ENCODE assay signal across 9 cellular contexts in the genomic region with DNA sequence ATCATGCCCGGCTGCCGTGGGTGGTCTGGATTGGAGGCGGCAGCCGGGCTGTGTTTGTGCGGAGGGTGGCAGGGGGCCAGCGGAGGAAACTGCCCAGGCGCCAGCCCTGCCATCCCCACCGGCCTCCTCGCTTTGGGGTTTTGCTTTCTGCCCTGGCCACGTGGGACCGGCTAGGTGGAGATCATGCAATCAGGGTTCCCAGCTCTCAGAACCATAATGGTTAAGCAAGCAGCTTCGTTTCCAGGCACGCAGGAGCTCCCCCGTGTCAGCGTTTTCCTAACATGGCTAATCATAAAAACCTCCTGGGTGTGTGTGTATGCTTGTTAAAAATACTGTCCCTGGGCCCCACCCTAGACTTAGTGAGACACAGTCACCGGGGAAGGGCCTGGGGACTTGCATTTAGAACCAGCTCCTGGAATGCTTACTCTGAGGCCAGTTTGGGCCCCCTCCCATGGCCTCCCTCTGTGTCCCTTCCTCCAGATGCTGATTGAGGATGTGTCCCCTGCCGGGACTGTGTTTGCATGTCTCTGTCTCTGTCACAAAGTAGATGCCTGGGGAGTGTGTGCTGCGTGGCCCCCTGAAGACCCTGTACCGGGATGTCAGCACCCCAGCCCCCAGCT.
DNase-seq lines count a peak whose midpoint lies in the region; ATAC-seq, FAIRE-seq and TF ChIP-seq lines count a peak whose summit lies in the region.
"Had no signal": no experiment of that assay in that cellular context is flagged by ENCODE, and none has a peak within 500 bp of the region (broad histone marks: within the 10 kb centered on the region; RNA-seq: fewer than 3 reads in every experiment).

No MANE protein-coding gene starts in this region.

- no peaks in the 10 kb centered on the region for H3K79me1 ChIP-seq in H9 (ENCODE audit: insufficient read depth, low read depth, low read length, poor library complexity, severe bottlenecking)

- H2AK5ac ChIP-seq in H9 (ENCODE audit: insufficient read length, low read length): no peak overlapping the region

- no peak overlapping the region for H3K56ac ChIP-seq in H9 (ENCODE audit: insufficient read length, low read depth, low read length)

- peak overlapping the region; percentile 64 for H3K4me2 ChIP-seq in H9 (ENCODE audit: insufficient read depth, insufficient read length, low read length)

- no peak overlapping the region for H2BK15ac ChIP-seq in H9 (ENCODE audit: low read depth, low read length)

- TF ChIP-seq CTCF in H9 (conservative IDR thresholded peaks at IDR 0.05) (no peak), coronary artery (IDR thresholded peaks at IDR 0.05) (no peak), kidney (IDR thresholded peaks at IDR 0.05; ENCODE audit: borderline replicate concordance, extremely low read depth, insufficient read depth) (no peak)

- peaks cover 71 to 77% of the 10 kb centered on the region in 2 experiments for H3K4me1 Mint-ChIP-seq in H9
- peaks cover 48% of the 10 kb centered on the region for H3K4me1 Mint-ChIP-seq in stimulated activated memory B cell treated with anti-CD40 and anti-IgM and Interleukin-4, amounts not matched to agents 10 μg/mL and 1 μg/mL and 100 μg/mL, for 72 hours

- peak overlapping the region; percentile 83 for H3K18ac ChIP-seq in H9 (ENCODE audit: insufficient read length, low read depth, low read length)

- no peak overlapping the region for H2BK12ac ChIP-seq in H9 (ENCODE audit: insufficient read length, low read depth, low read length)

- FAIRE-seq in kidney (lab: Jason Lieb, UNC): no peak

- H3K14ac ChIP-seq in H9 (ENCODE audit: insufficient read depth, low read length): peak overlapping the region; percentile 74

- H3K27me3 ChIP-seq in H9 (ENCODE audit: insufficient read depth, low read length): no peaks in the 10 kb centered on the region

- H4K20me1 ChIP-seq in H9 (ENCODE audit: control insufficient read depth, insufficient read depth, insufficient read length): no peaks in the 10 kb centered on the region

- H4K5ac ChIP-seq in H9 (ENCODE audit: insufficient read length, low read depth, low read length): no peak overlapping the region

- H3K23me2 ChIP-seq in H9 (ENCODE audit: insufficient read length, low read depth, low read length, poor library complexity, severe bottlenecking): peaks cover 11% of the 10 kb centered on the region

- H3K4me3 ChIP-seq in coronary artery: peak overlapping the region; percentile 67
- H3K4me3 ChIP-seq in kidney (ENCODE audit: low read length in 2 of 2): peak overlapping the region in 1 of 2 donors; percentile 24

- DNase-seq in H9: peak; percentile 93
- no peak for DNase-seq in coronary artery (ENCODE audit: low spot score)
- DNase-seq in kidney: no peak
- no peak for DNase-seq in RKO (ENCODE audit: low spot score)
- DNase-seq in effector CD4-positive, alpha-beta T cell: no peak
- no peak for DNase-seq in SW 1271 (lab: John Stamatoyannopoulos, UW)
- DNase-seq in stimulated activated CD4-positive, alpha-beta T cell treated with anti-CD3 and anti-CD28 coated beads, Interleukin-2, amount 100 ng/mL, for 48 hours: no peak
- DNase-seq: KG1 had no signal

- no peaks in the 10 kb centered on the region for H3K9me3 ChIP-seq in H9 (ENCODE audit: control insufficient read depth, low read depth, low read length)
- no peaks in the 10 kb centered on the region for H3K9me3 ChIP-seq in kidney (ENCODE audit: control insufficient read depth in 1 of 2, low read length in 2 of 2)

- no peaks in the 10 kb centered on the region for H3K27me3 Mint-ChIP-seq in H9 (ENCODE audit: low read depth)
- no peaks in the 10 kb centered on the region for H3K27me3 Mint-ChIP-seq in stimulated activated memory B cell treated with anti-CD40 and anti-IgM and Interleukin-4, amounts not matched to agents 10 μg/mL and 1 μg/mL and 100 μg/mL, for 72 hours

- intact Hi-C loops in kidney (cut with DNase I): no loop called here

- H3K4me1 ChIP-seq in H9 (ENCODE audit: insufficient read depth, low read length) (peaks cover 14% of the 10 kb centered on the region), kidney (ENCODE audit: control insufficient read depth in 1 of 2, insufficient read depth in 1 of 2, low read depth in 1 of 2, low read length in 2 of 2) (peaks cover 29 to 37% of the 10 kb centered on the region in 2 donors)

- H2BK120ac ChIP-seq in H9 (ENCODE audit: low read depth, low read length, poor library complexity, severe bottlenecking): no peak overlapping the region

- H3T11ph ChIP-seq in H9 (ENCODE audit: low read length): no peak overlapping the region

- peaks cover 3 to 4% of the 10 kb centered on the region in 2 experiments; a peak in 4 of 5 replicates for H3K9me3 Mint-ChIP-seq in H9
- peaks cover 3% of the 10 kb centered on the region for H3K9me3 Mint-ChIP-seq in stimulated activated memory B cell treated with anti-CD40 and anti-IgM and Interleukin-4, amounts not matched to agents 10 μg/mL and 1 μg/mL and 100 μg/mL, for 72 hours

- no peak overlapping the region for H2BK20ac ChIP-seq in H9 (ENCODE audit: low read depth, low read length, poor library complexity, severe bottlenecking)

- H3K4ac ChIP-seq in H9 (ENCODE audit: low read depth, low read length): 0 out of 2 replicates have a peak overlapping the region, but pooled peaks have one; percentile 28

- H3K4me3 Mint-ChIP-seq in H9: peak overlapping the region; percentile 53 to 68
- H3K4me3 Mint-ChIP-seq in stimulated activated memory B cell treated with anti-CD40 and anti-IgM and Interleukin-4, amounts not matched to agents 10 μg/mL and 1 μg/mL and 100 μg/mL, for 72 hours: peak overlapping the region; percentile 66

- H3K9ac ChIP-seq in H9 (ENCODE audit: extremely low read depth, insufficient read length, low read length): peak overlapping the region; percentile 40
- H3K9ac ChIP-seq in kidney (ENCODE audit: low read length in 2 of 2): peak overlapping the region; percentile 37 to 44

- peak overlapping the region; percentile 77 for H4K91ac ChIP-seq in H9 (ENCODE audit: insufficient read length, low read depth, low read length)

- peaks cover 4% of the 10 kb centered on the region; the same call in 1 of the 2 replicates for H3K79me2 ChIP-seq in H9 (ENCODE audit: insufficient read depth, low read length)

- H4K8ac ChIP-seq in H9 (replicated peaks; ENCODE audit: insufficient read length, low read depth, low read length): no peak overlapping the region

- H2AFZ ChIP-seq in H9 (ENCODE audit: low read length): no peak overlapping the region

- ATAC-seq in stimulated activated memory B cell treated with anti-CD40 and anti-IgM and Interleukin-4, amounts not matched to agents 10 μg/mL and 1 μg/mL and 100 μg/mL, for 72 hours: peak; percentile 35

- peak overlapping the region; percentile 81 for H3K27ac ChIP-seq in H9 (ENCODE audit: insufficient read length, low read depth, low read length)
- H3K27ac ChIP-seq in coronary artery: peak overlapping the region; percentile 78 to 93
- peak overlapping the region; percentile 74 to 88 for H3K27ac ChIP-seq in kidney (ENCODE audit: low read depth in 2 of 2, low read length in 2 of 2)

- H3K23ac ChIP-seq in H9 (ENCODE audit: insufficient read length, low read depth, low read length): no peak overlapping the region

- H3K27ac Mint-ChIP-seq in H9: peak overlapping the region; percentile 56 to 99 (median 94)
- H3K27ac Mint-ChIP-seq in stimulated activated memory B cell treated with anti-CD40 and anti-IgM and Interleukin-4, amounts not matched to agents 10 μg/mL and 1 μg/mL and 100 μg/mL, for 72 hours: peak overlapping the region; percentile 66

- WGBS in H9 (ENCODE audit: extremely low coverage, insufficient read length, low lambda C conversion rate): no CpG with 5 or more reads among the region's 19 CpGs

- H3K36me3 ChIP-seq in kidney (ENCODE audit: control insufficient read depth in 1 of 2, insufficient read depth in 2 of 2, low read length in 2 of 2): no peaks in the 10 kb centered on the region

- peak overlapping the region; percentile 17 for H2BK5ac ChIP-seq in H9 (ENCODE audit: insufficient read length, low read length)

- H3K36me3 Mint-ChIP-seq in H9 (ENCODE audit: insufficient read depth in 1 of 3, low read depth in 3 of 3): peaks cover 7 to 18% (median 15%) of the 10 kb centered on the region in 3 experiments
- H3K36me3 Mint-ChIP-seq in stimulated activated memory B cell treated with anti-CD40 and anti-IgM and Interleukin-4, amounts not matched to agents 10 μg/mL and 1 μg/mL and 100 μg/mL, for 72 hours: no peaks in the 10 kb centered on the region
